ENCODE assay signal across 1 cellular context in genomic region chr13:110185696-110186095, GRCh38.
TF ChIP-seq lines count a peak whose summit lies in the region.

No MANE protein-coding gene starts in this region.

TF ChIP-seq in IMR-90, 13 proteins besides CTCF, POLR2A, EP300 and RAD21 (continued from another document):
- TF ChIP-seq MXI1 (IDR thresholded peaks at IDR 0.05; ENCODE audit: borderline replicate concordance, low read depth, low read length) (no peak), MAZ (IDR thresholded peaks at IDR 0.05; ENCODE audit: borderline replicate concordance, low read depth, low read length) (no peak), RFX5 (IDR thresholded peaks at IDR 0.05; ENCODE audit: low read depth, low read length) (no peak), SMC3 (IDR thresholded peaks at IDR 0.05; ENCODE audit: low read depth, low read length) (no peak), MAFK (IDR thresholded peaks at IDR 0.05; ENCODE audit: low read depth, low read length) (no peak)
